ENCODE assay signal across 8 cellular contexts in the genomic region with DNA sequence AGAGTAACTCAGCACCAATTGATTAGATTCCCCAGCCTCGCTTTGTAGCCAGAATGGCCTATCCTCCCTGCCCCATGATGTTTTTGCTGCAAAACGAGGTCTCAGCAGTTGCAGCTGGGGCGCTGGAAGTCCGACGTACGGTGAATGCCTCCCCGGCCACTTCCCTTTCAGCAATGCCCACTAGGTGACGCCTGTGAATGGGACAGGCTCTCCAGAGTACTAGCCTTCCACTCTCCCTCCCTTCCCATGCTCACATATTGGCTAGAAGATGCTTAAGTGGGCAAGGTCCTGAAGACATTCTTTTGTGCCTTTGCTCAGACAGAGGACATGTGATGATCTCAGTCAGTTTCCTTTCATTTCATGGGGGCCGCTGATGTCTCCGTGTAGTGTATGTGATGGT. TPM values are rescaled to one million over a fixed set of nuclear protein-coding genes. Genes with fewer than 3 reads are reported as not detected.
DNase-seq lines count a peak whose midpoint lies in the region; ATAC-seq and TF ChIP-seq lines count a peak whose summit lies in the region.

No MANE protein-coding gene starts in this region.

- DNase-seq in A172 (ENCODE audit: low spot score) (peak; percentile 19), H4 (ENCODE audit: low spot score) (peak; percentile 45), WERI-Rb-1 (peak; percentile 37), kidney glomerular epithelial cell (lab: John Stamatoyannopoulos, UW) (peak; percentile 41), T-helper 17 cell (no peak)
- DNase-seq in activated T-helper 1 cell treated with anti-CD3 and anti-CD28 coated beads, Interleukin-12 subunit alpha, Interleukin-12 subunit beta, Interleukin-2, Interleukin-4 antibody, amounts not matched to agents 30 ng/mL and 10 ng/mL and 1 ng/mL, durations not matched to agents 14 hours and 24 hours and 36 hours (ENCODE audit: low spot score) = no peak

- peaks cover 12% of the 10 kb centered on the region for H3K27me3 Mint-ChIP-seq in activated T-helper 1 cell treated with anti-CD3 and anti-CD28 coated beads, Interleukin-12 subunit alpha, Interleukin-12 subunit beta, Interleukin-2, Interleukin-4 antibody, amounts not matched to agents 30 ng/mL and 10 ng/mL and 1 ng/mL, durations not matched to agents 14 hours and 24 hours and 36 hours (ENCODE audit: insufficient read depth)
- H3K27me3 Mint-ChIP-seq in T-helper 17 cell = peaks cover 42% of the 10 kb centered on the region

- H3K36me3 Mint-ChIP-seq in activated T-helper 1 cell treated with anti-CD3 and anti-CD28 coated beads, Interleukin-12 subunit alpha, Interleukin-12 subunit beta, Interleukin-2, Interleukin-4 antibody, amounts not matched to agents 30 ng/mL and 10 ng/mL and 1 ng/mL, durations not matched to agents 14 hours and 24 hours and 36 hours (ENCODE audit: low read depth) = no peaks in the 10 kb centered on the region
- no peaks in the 10 kb centered on the region for H3K36me3 Mint-ChIP-seq in T-helper 17 cell (ENCODE audit: low read depth)

- H3K36me3 ChIP-seq in WERI-Rb-1 = no peaks in the 10 kb centered on the region

- TF ChIP-seq CTCF in WERI-Rb-1 (IDR thresholded peaks at IDR 0.05; ENCODE audit: low read depth, low read length) = peak; percentile 82

- intact Hi-C loops in activated T-helper 1 cell treated with anti-CD3 and anti-CD28 coated beads, Interleukin-12 subunit alpha, Interleukin-12 subunit beta, Interleukin-2, Interleukin-4 antibody, amounts not matched to agents 30 ng/mL and 10 ng/mL and 1 ng/mL, durations not matched to agents 14 hours and 24 hours and 36 hours (cut with micrococcal nuclease) = no loop called here

- peaks cover 61% of the 10 kb centered on the region for H3K27me3 ChIP-seq in WERI-Rb-1 (ENCODE audit: insufficient read depth, low read depth, severe bottlenecking)

- no peak overlapping the region for H3K27ac Mint-ChIP-seq in activated T-helper 1 cell treated with anti-CD3 and anti-CD28 coated beads, Interleukin-12 subunit alpha, Interleukin-12 subunit beta, Interleukin-2, Interleukin-4 antibody, amounts not matched to agents 30 ng/mL and 10 ng/mL and 1 ng/mL, durations not matched to agents 14 hours and 24 hours and 36 hours
- H3K27ac Mint-ChIP-seq in T-helper 17 cell = no peak overlapping the region

- H3K9me3 ChIP-seq in WERI-Rb-1 (ENCODE audit: severe bottlenecking) (no peaks in the 10 kb centered on the region), T-helper 17 cell (ENCODE audit: control insufficient read depth, low read length, poor library complexity, severe bottlenecking) (no peaks in the 10 kb centered on the region)

- H3K9me3 Mint-ChIP-seq in activated T-helper 1 cell treated with anti-CD3 and anti-CD28 coated beads, Interleukin-12 subunit alpha, Interleukin-12 subunit beta, Interleukin-2, Interleukin-4 antibody, amounts not matched to agents 30 ng/mL and 10 ng/mL and 1 ng/mL, durations not matched to agents 14 hours and 24 hours and 36 hours = no peaks in the 10 kb centered on the region

- ATAC-seq in GM19467 (IDR thresholded peaks at IDR 0.05; ENCODE audit: unreplicated experiment) (no peak), T-helper 17 cell (no peak), HG03521 (IDR thresholded peaks at IDR 0.05; ENCODE audit: unreplicated experiment) (no peak)

- H3K4me3 ChIP-seq in WERI-Rb-1 (ENCODE audit: low read depth, low read length) = no peak overlapping the region

- no peak overlapping the region for H3K27ac ChIP-seq in WERI-Rb-1

- H3K4me1 Mint-ChIP-seq in activated T-helper 1 cell treated with anti-CD3 and anti-CD28 coated beads, Interleukin-12 subunit alpha, Interleukin-12 subunit beta, Interleukin-2, Interleukin-4 antibody, amounts not matched to agents 30 ng/mL and 10 ng/mL and 1 ng/mL, durations not matched to agents 14 hours and 24 hours and 36 hours (ENCODE audit: low read depth) = no peaks in the 10 kb centered on the region
- peaks cover 7% of the 10 kb centered on the region for H3K4me1 Mint-ChIP-seq in T-helper 17 cell

- no peak overlapping the region for H3K4me3 Mint-ChIP-seq in activated T-helper 1 cell treated with anti-CD3 and anti-CD28 coated beads, Interleukin-12 subunit alpha, Interleukin-12 subunit beta, Interleukin-2, Interleukin-4 antibody, amounts not matched to agents 30 ng/mL and 10 ng/mL and 1 ng/mL, durations not matched to agents 14 hours and 24 hours and 36 hours
- H3K4me3 Mint-ChIP-seq in T-helper 17 cell = no peak overlapping the region

RNA-seq across cellular contexts. Expression of a gene that starts 50.8 kb away (rescaled TPM):
- not detected in 2 replicates for total RNA-seq in A172 (2014; rRNA removed; shearing (Covaris generic))
- 0.08 and 0.77 TPM in 2 replicates for total RNA-seq in H4 (2014; rRNA removed; shearing (Covaris generic))
- total RNA-seq in activated T-helper 1 cell treated with anti-CD3 and anti-CD28 coated beads, Interleukin-12 subunit alpha, Interleukin-12 subunit beta, Interleukin-2, Interleukin-4 antibody, amounts not matched to agents 30 ng/mL and 10 ng/mL and 1 ng/mL, durations not matched to agents 14 hours and 24 hours and 36 hours = 1.2 and 1.5 TPM in 2 replicates
- total RNA-seq in T-helper 17 cell = not detected

Comparison
In these comparisons a context has a peak if more than half of its experiments do, and no peak if none do; other contexts are left out.
1. DNase-seq: peak in A172 (single experiment), H4 (single experiment), WERI-Rb-1 (single experiment) and kidney glomerular epithelial cell (single experiment); none in activated T-helper 1 cell treated with anti-CD3 and anti-CD28 coated beads, Interleukin-12 subunit alpha, Interleukin-12 subunit beta, Interleukin-2, Interleukin-4 antibody, amounts not matched to agents 30 ng/mL and 10 ng/mL and 1 ng/mL, durations not matched to agents 14 hours and 24 hours and 36 hours (single experiment) and T-helper 17 cell (0 of 3).